In the genomic region with DNA sequence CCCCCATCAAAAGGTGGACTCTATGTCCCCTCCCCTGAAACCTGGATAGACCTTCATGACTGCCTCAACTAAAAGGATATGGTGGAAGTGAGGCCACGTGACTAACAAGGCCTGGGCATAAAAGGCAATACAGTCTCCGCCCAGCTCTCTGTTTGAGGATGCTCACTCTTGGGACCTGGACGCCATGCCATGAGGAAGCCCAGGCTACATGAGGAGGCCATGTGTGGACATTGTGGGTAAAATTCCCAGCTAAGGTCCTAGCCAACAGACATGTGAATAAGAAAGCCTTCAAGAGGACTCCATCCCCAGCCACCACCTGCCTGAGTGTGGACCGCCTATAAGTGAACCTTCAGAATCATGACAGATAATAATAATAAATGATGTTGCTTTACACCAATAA, we compare ENCODE assay signal across 20 cellular contexts. TPM values are rescaled to one million over a fixed set of nuclear protein-coding genes. Genes with fewer than 3 reads are reported as not detected.
"Had no signal": no experiment of that assay in that cellular context is flagged by ENCODE, and none has a peak within 500 bp of the region (broad histone marks: within the 10 kb centered on the region; RNA-seq: fewer than 3 reads in every experiment).

No MANE protein-coding gene starts in this region.

- H3K4me1 ChIP-seq: parathyroid adenoma, psoas muscle, spleen, suprapubic skin, testis, tibial artery, transverse colon, upper lobe of right lung, uterus had no signal

- H3K4me2 ChIP-seq: smooth muscle cell had no signal

- H3K9me3 ChIP-seq: neutrophil, ovary, psoas muscle, suprapubic skin, testis, transverse colon, upper lobe of right lung, uterus had no signal

- H3K27ac ChIP-seq: neutrophil, ovary, parathyroid adenoma, psoas muscle, skin epidermis, spleen, suprapubic skin, testis, tibial artery, transverse colon, upper lobe of right lung, uterus had no signal

- H3K4me3 ChIP-seq: ovary, psoas muscle, skin epidermis, smooth muscle cell, spleen, suprapubic skin, testis, tibial artery, transverse colon, upper lobe of right lung, uterus had no signal

- H3K9ac ChIP-seq: parathyroid adenoma had no signal

- ATAC-seq: psoas muscle had no signal

- DNase-seq: upper lobe of right lung, uterus had no signal

- H3K36me3 ChIP-seq: neutrophil, ovary, spleen, suprapubic skin, tibial artery, transverse colon, upper lobe of right lung, uterus had no signal

- H3K27me3 ChIP-seq: ovary, testis had no signal

- H3K79me2 ChIP-seq: parathyroid adenoma had no signal

RNA-seq across cellular contexts. Expression of gene OCSTAMP, which starts 29.9 kb away (rescaled TPM):
- total RNA-seq: naive thymus-derived CD8-positive, alpha-beta T cell; osteoblast; ovary; progenitor cell of endocrine pancreas; psoas muscle; renal cortical epithelial cell; right cardiac atrium; sciatic nerve; smooth muscle cell; spleen; suprapubic skin; transverse colon; urinary bladder; uterus had no signal
- polyA plus RNA-seq: naive thymus-derived CD8-positive, alpha-beta T cell; psoas muscle; right cardiac atrium; smooth muscle cell; spleen; urinary bladder had no signal
